In the genomic region with DNA sequence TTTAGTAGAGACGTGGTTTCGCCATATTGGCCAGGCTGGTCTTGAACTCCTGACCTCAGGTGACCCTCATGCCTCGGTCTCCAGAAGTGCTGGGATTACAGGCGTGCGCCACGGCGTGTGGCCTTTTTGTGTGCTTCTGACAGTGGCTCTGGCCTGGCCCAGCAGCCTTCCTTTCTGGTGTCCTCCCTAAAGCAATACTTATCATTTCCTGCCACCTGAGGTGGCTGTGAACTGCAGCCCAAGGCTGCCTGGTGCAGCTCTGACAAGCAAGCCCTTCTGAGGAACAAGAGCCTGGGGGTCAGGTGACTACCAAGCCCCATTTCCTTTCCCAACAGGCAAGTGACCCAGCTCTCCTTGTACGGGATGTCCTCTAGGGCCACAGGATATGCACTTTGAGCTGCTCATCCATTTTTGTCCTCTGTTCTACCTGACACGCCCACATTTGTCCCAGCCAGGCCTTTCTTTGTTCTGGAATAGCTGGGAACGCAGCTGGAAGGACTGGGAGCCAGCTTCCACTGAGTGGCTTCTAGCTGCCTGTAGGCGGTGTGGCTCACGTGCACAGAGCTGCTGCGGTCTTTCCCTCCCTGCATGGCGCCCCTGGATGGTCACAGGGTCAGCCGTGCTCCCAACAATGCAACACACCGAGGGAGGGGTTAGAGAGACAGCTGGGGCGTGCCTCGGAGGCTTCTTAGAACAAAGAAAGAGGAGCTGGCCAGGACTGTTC, we compare ENCODE assay signal across 9 cellular contexts. TPM values are rescaled to one million over a fixed set of nuclear protein-coding genes. Genes with fewer than 3 reads are reported as not detected.
DNase-seq lines count a peak whose midpoint lies in the region; ATAC-seq, FAIRE-seq and TF ChIP-seq lines count a peak whose summit lies in the region.
"Had no signal": no experiment of that assay in that cellular context is flagged by ENCODE, and none has a peak within 500 bp of the region (broad histone marks: within the 10 kb centered on the region; RNA-seq: fewer than 3 reads in every experiment).

No MANE protein-coding gene starts in this region.

- FAIRE-seq in D721Med (lab: Jason Lieb, UNC): no peak

- H3K9me3 Mint-ChIP-seq in WTC11: no peaks in the 10 kb centered on the region
- H3K9me3 Mint-ChIP-seq: activated CD4-positive, alpha-beta T cell treated with anti-CD3 and anti-CD28 coated beads, Interleukin-2, amount 10 ng/mL, durations not matched to agents 7 days and 5 days had no signal

- TF ChIP-seq CTCF in WTC11 (IDR thresholded peaks at IDR 0.05) (no peak), D721Med (IDR thresholded peaks at IDR 0.05; ENCODE audit: insufficient read depth, missing control alignments) (no peak)

- peaks cover 10% of the 10 kb centered on the region for H3K4me1 Mint-ChIP-seq in WTC11

- H3K4me3 Mint-ChIP-seq in WTC11: no peak overlapping the region
- H3K4me3 Mint-ChIP-seq: activated CD4-positive, alpha-beta T cell treated with anti-CD3 and anti-CD28 coated beads, Interleukin-2, amount 10 ng/mL, durations not matched to agents 7 days and 5 days had no signal

- no peaks in the 10 kb centered on the region for H3K36me3 Mint-ChIP-seq in WTC11

- intact Hi-C loops in cardiac septum (cut with DNase I): no loop called here

- CTCF ChIA-PET in WTC11 (lab: Charles Lee): interaction anchor here (0.5 to 7.2 kb wide), 15 partner anchors 8 to 975 kb away, joined by 3 to 302 read pairs (median 6); partner anchors contain the start of genes BID and PEX26

- POLR2A ChIA-PET in WTC11 (lab: Charles Lee): no interaction called here

- H3K27me3 Mint-ChIP-seq in WTC11 (ENCODE audit: low read depth): no peaks in the 10 kb centered on the region
- H3K27me3 Mint-ChIP-seq: activated CD4-positive, alpha-beta T cell treated with anti-CD3 and anti-CD28 coated beads, Interleukin-2, amount 10 ng/mL, durations not matched to agents 7 days and 5 days had no signal

- peak overlapping the region; percentile 53; the same call in 1 of the 2 replicates for H3K27ac Mint-ChIP-seq in WTC11
- H3K27ac Mint-ChIP-seq: activated CD4-positive, alpha-beta T cell treated with anti-CD3 and anti-CD28 coated beads, Interleukin-2, amount 10 ng/mL, durations not matched to agents 7 days and 5 days had no signal

- DNase-seq in HUDEP-2 (lab: John Stamatoyannopoulos, UW; ENCODE audit: unreplicated experiment in 76 of 76) (peak in 69 of 76 experiments; percentile 14 to 82 (median 49)), WTC11 (ENCODE audit: low spot score) (peak; percentile 47), cardiac septum (ENCODE audit: low spot score) (peak; percentile 91), retina (peak; percentile 86), D721Med (ENCODE audit: insufficient read length, low spot score) (no peak), KG1 (lab: John Stamatoyannopoulos, UW) (no peak)
- no peak for DNase-seq in activated naive CD4-positive, alpha-beta T cell treated with anti-CD3 and anti-CD28 coated beads, Interleukin-2, amount 50 U/mL, for 16 hours
- DNase-seq: activated CD4-positive, alpha-beta T cell treated with anti-CD3 and anti-CD28 coated beads, Interleukin-2, amount 10 ng/mL, durations not matched to agents 7 days and 5 days had no signal

- ATAC-seq in WTC11 (peak; percentile 36), HG03342 (IDR thresholded peaks at IDR 0.05; ENCODE audit: unreplicated experiment) (no peak)

TF ChIP-seq in WTC11, 78 proteins besides CTCF, POLR2A, EP300 and RAD21:
- TF ChIP-seq AFF4 (CRISPR knock-in tag; IDR thresholded peaks at IDR 0.05; ENCODE audit: borderline replicate concordance) (no peak), ZNF416 (CRISPR knock-in tag; IDR thresholded peaks at IDR 0.05) (no peak), TEAD4 (CRISPR knock-in tag; IDR thresholded peaks at IDR 0.05) (no peak), E2F5 (CRISPR knock-in tag; IDR thresholded peaks at IDR 0.05) (no peak), NFYB (CRISPR knock-in tag; conservative IDR thresholded peaks at IDR 0.05; ENCODE audit: low read depth) (no peak), ESRRA (CRISPR knock-in tag; IDR thresholded peaks at IDR 0.05; ENCODE audit: borderline replicate concordance) (no peak), CBFB (CRISPR knock-in tag; IDR thresholded peaks at IDR 0.05; ENCODE audit: low read depth) (no peak)
- TF ChIP-seq, protein P1, sequence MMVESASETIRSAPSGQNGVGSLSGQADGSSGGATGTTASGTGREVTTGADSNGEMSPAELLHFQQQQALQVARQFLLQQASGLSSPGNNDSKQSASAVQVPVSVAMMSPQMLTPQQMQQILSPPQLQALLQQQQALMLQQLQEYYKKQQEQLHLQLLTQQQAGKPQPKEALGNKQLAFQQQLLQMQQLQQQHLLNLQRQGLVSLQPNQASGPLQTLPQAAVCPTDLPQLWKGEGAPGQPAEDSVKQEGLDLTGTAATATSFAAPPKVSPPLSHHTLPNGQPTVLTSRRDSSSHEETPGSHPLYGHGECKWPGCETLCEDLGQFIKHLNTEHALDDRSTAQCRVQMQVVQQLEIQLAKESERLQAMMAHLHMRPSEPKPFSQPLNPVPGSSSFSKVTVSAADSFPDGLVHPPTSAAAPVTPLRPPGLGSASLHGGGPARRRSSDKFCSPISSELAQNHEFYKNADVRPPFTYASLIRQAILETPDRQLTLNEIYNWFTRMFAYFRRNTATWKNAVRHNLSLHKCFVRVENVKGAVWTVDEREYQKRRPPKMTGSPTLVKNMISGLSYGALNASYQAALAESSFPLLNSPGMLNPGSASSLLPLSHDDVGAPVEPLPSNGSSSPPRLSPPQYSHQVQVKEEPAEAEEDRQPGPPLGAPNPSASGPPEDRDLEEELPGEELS (CRISPR knock-in tag; IDR thresholded peaks at IDR 0.05): no peak
- TF ChIP-seq, protein P2, sequence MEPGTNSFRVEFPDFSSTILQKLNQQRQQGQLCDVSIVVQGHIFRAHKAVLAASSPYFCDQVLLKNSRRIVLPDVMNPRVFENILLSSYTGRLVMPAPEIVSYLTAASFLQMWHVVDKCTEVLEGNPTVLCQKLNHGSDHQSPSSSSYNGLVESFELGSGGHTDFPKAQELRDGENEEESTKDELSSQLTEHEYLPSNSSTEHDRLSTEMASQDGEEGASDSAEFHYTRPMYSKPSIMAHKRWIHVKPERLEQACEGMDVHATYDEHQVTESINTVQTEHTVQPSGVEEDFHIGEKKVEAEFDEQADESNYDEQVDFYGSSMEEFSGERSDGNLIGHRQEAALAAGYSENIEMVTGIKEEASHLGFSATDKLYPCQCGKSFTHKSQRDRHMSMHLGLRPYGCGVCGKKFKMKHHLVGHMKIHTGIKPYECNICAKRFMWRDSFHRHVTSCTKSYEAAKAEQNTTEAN (CRISPR knock-in tag; IDR thresholded peaks at IDR 0.05): no peak
- TF ChIP-seq, protein P3, sequence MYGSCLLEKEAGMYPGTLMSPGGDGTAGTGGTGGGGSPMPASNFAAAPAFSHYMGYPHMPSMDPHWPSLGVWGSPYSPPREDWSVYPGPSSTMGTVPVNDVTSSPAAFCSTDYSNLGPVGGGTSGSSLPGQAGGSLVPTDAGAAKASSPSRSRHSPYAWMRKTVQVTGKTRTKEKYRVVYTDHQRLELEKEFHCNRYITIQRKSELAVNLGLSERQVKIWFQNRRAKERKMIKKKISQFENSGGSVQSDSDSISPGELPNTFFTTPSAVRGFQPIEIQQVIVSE (CRISPR knock-in tag; IDR thresholded peaks at IDR 0.05; ENCODE audit: borderline replicate concordance): no peak
- TF ChIP-seq, protein P4, sequence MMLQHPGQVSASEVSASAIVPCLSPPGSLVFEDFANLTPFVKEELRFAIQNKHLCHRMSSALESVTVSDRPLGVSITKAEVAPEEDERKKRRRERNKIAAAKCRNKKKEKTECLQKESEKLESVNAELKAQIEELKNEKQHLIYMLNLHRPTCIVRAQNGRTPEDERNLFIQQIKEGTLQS (CRISPR knock-in tag; conservative IDR thresholded peaks at IDR 0.05): no peak

RNA-seq across cellular contexts. Expression of gene BID, which starts 12.3 kb away (rescaled TPM):
- total RNA-seq in WTC11 (2021) (26.1 to 32.5 TPM (median 27.6 TPM) in 3 replicates), cardiac septum (7.9 TPM)

Comparison
In these comparisons a context has a peak if more than half of its experiments do, and no peak if none do; other contexts are left out.
1. DNase-seq: peak in HUDEP-2 (69 of 76), WTC11 (single experiment), cardiac septum (single experiment) and retina (single experiment); none in D721Med (single experiment), activated naive CD4-positive, alpha-beta T cell treated with anti-CD3 and anti-CD28 coated beads, Interleukin-2, amount 50 U/mL, for 16 hours (single experiment) and KG1 (single experiment).